1 cellular context compared by ENCODE assay signal in the genomic region with DNA sequence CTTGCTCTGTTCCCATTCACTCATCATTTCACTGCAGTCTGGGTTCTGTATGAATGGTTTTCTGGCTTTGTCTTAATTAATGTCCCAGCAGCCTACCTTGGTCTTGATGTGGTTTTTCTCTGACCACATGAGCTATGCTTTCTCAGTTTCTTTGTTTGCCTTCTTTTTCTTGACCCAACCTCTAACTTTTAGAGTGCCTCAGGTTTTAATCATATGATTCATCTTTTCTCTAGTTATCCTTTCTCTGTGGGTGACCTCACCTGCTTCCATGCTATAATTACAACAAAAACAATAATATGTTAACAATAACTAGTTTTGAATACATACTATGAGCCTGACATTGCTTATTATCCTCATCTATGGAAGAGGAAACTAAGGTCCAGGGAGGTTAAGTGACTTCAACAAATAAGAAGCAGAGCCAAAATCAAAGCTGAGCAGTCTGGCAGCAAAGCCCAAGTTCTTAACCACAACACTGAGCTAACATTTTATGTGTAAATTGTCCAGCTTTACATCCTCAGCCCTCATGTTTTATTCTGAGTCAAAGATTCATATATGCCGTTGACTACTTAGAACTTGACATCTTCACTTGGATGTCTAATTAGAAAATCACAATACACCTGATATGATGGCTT.
TF ChIP-seq lines count a peak whose summit lies in the region.

No MANE protein-coding gene starts in this region.

TF ChIP-seq in GM12878, 131 proteins besides CTCF, POLR2A, EP300 and RAD21 (continued from another document):
- no peak for TF ChIP-seq IRF5 (IDR thresholded peaks at IDR 0.05; ENCODE audit: borderline replicate concordance)
- TF ChIP-seq POLR2AphosphoS5 (IDR thresholded peaks at IDR 0.05; ENCODE audit: low read length): no peak
- TF ChIP-seq ATF3 (IDR thresholded peaks at IDR 0.05; ENCODE audit: borderline replicate concordance, extremely low read depth, low read depth, low read length): no peak
- peak; percentile 35; the same call in 1 of the 2 replicates for TF ChIP-seq RAD51 (IDR thresholded peaks at IDR 0.05)
- TF ChIP-seq MXI1 (IDR thresholded peaks at IDR 0.05; ENCODE audit: low read depth, low read length): no peak
- TF ChIP-seq KAT2A (conservative IDR thresholded peaks at IDR 0.05; ENCODE audit: control insufficient read depth, low read depth, low read length): no peak
- TF ChIP-seq BRCA1 (IDR thresholded peaks at IDR 0.05; ENCODE audit: low read depth, low read length): no peak
- TF ChIP-seq MYC (IDR thresholded peaks at IDR 0.05; ENCODE audit: insufficient read depth, insufficient read length, insufficient replicate concordance, low read length, severe bottlenecking): no peak
- TF ChIP-seq, protein P1, sequence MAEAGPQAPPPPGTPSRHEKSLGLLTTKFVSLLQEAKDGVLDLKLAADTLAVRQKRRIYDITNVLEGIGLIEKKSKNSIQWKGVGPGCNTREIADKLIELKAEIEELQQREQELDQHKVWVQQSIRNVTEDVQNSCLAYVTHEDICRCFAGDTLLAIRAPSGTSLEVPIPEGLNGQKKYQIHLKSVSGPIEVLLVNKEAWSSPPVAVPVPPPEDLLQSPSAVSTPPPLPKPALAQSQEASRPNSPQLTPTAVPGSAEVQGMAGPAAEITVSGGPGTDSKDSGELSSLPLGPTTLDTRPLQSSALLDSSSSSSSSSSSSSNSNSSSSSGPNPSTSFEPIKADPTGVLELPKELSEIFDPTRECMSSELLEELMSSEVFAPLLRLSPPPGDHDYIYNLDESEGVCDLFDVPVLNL (IDR thresholded peaks at IDR 0.05; ENCODE audit: low read depth, low read length): no peak
- TF ChIP-seq NR2C2 (IDR thresholded peaks at IDR 0.05; ENCODE audit: borderline replicate concordance, control insufficient read depth, insufficient read length, low read depth): no peak
- no peak for TF ChIP-seq LARP7 (IDR thresholded peaks at IDR 0.05)
- no peak for TF ChIP-seq CBX3 (IDR thresholded peaks at IDR 0.05; ENCODE audit: borderline replicate concordance, low read depth)
- 0 out of 2 replicates have a peak, but pooled peaks have one; percentile 62 for TF ChIP-seq MTA3 (IDR thresholded peaks at IDR 0.05; ENCODE audit: borderline replicate concordance, low read length)
- no peak for TF ChIP-seq ZSCAN29 (IDR thresholded peaks at IDR 0.05)
- TF ChIP-seq CREM (IDR thresholded peaks at IDR 0.05; ENCODE audit: low read depth): peak; percentile 46; the same call in 1 of the 2 replicates
- TF ChIP-seq ZNF207 (IDR thresholded peaks at IDR 0.05; ENCODE audit: borderline replicate concordance): no peak
- TF ChIP-seq, protein P2, sequence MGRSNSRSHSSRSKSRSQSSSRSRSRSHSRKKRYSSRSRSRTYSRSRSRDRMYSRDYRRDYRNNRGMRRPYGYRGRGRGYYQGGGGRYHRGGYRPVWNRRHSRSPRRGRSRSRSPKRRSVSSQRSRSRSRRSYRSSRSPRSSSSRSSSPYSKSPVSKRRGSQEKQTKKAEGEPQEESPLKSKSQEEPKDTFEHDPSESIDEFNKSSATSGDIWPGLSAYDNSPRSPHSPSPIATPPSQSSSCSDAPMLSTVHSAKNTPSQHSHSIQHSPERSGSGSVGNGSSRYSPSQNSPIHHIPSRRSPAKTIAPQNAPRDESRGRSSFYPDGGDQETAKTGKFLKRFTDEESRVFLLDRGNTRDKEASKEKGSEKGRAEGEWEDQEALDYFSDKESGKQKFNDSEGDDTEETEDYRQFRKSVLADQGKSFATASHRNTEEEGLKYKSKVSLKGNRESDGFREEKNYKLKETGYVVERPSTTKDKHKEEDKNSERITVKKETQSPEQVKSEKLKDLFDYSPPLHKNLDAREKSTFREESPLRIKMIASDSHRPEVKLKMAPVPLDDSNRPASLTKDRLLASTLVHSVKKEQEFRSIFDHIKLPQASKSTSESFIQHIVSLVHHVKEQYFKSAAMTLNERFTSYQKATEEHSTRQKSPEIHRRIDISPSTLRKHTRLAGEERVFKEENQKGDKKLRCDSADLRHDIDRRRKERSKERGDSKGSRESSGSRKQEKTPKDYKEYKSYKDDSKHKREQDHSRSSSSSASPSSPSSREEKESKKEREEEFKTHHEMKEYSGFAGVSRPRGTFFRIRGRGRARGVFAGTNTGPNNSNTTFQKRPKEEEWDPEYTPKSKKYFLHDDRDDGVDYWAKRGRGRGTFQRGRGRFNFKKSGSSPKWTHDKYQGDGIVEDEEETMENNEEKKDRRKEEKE (IDR thresholded peaks at IDR 0.05): no peak
- no peak for TF ChIP-seq MAX (IDR thresholded peaks at IDR 0.05; ENCODE audit: low read depth, low read length)
- TF ChIP-seq STAT3 (IDR thresholded peaks at IDR 0.05; ENCODE audit: low read depth, low read length): no peak
- TF ChIP-seq, protein P3, sequence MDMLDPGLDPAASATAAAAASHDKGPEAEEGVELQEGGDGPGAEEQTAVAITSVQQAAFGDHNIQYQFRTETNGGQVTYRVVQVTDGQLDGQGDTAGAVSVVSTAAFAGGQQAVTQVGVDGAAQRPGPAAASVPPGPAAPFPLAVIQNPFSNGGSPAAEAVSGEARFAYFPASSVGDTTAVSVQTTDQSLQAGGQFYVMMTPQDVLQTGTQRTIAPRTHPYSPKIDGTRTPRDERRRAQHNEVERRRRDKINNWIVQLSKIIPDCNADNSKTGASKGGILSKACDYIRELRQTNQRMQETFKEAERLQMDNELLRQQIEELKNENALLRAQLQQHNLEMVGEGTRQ (IDR thresholded peaks at IDR 0.05; ENCODE audit: borderline replicate concordance, low read depth, low read length): no peak
